ENCODE assay signal across 12 cellular contexts in the genomic region with DNA sequence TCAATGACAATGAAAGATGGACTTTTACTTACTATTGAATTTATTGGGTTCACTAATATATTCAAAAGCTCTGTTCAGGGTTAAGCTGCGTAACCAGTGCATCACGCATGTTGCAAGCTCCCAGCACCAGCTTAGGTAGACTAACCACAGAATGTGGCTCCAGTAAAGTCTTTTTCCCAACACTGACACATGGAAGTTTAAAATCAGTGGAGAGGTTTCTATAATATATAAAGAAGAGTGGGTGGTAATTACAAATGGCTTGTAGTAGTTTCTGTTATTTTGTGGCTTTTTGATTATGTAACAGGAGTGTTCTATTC. TPM values are rescaled to one million over a fixed set of nuclear protein-coding genes. Genes with fewer than 3 reads are reported as not detected.
DNase-seq lines count a peak whose midpoint lies in the region; ATAC-seq and TF ChIP-seq lines count a peak whose summit lies in the region.
"Had no signal": no experiment of that assay in that cellular context is flagged by ENCODE, and none has a peak within 500 bp of the region (broad histone marks: within the 10 kb centered on the region; RNA-seq: fewer than 3 reads in every experiment).

No MANE protein-coding gene starts in this region.

- peak overlapping the region; percentile 77 for H3K4me3 Mint-ChIP-seq in natural killer cell treated with Interleukin-12 subunit alpha and Interleukin-12 subunit beta and Interleukin-15 and Interleukin-18, amount 100 ng/mL, for 72 hours

- ATAC-seq in left cardiac atrium (no peak), GM21619 (IDR thresholded peaks at IDR 0.05; ENCODE audit: unreplicated experiment) (no peak)
- no peak for ATAC-seq in natural killer cell treated with Interleukin-12 subunit alpha and Interleukin-12 subunit beta and Interleukin-15 and Interleukin-18, amount 100 ng/mL, for 72 hours

- peaks cover 0 to 45% of the 10 kb centered on the region in 2 donors for H3K4me1 ChIP-seq in right atrium auricular region
- H3K4me1 ChIP-seq in HAP-1: no peaks in the 10 kb centered on the region

- H3K36me3 Mint-ChIP-seq in natural killer cell treated with Interleukin-12 subunit alpha and Interleukin-12 subunit beta and Interleukin-15 and Interleukin-18, amount 100 ng/mL, for 72 hours: no peaks in the 10 kb centered on the region

- peaks cover 15 to 21% of the 10 kb centered on the region in 2 donors for H3K4me1 Mint-ChIP-seq in natural killer cell treated with Interleukin-12 subunit alpha and Interleukin-12 subunit beta and Interleukin-15 and Interleukin-18, amount 100 ng/mL, for 72 hours (ENCODE audit: low read depth in 2 of 2)

- H3K4me3 ChIP-seq in right atrium auricular region (peak overlapping the region; percentile 92), HAP-1 (no peak overlapping the region)

- H3K9me3 ChIP-seq in right atrium auricular region (no peaks in the 10 kb centered on the region), HAP-1 (no peaks in the 10 kb centered on the region)

- H3K27me3 Mint-ChIP-seq in natural killer cell treated with Interleukin-12 subunit alpha and Interleukin-12 subunit beta and Interleukin-15 and Interleukin-18, amount 100 ng/mL, for 72 hours: peaks cover 36 to 39% of the 10 kb centered on the region in 2 donors

- no peaks in the 10 kb centered on the region for H3K9me3 Mint-ChIP-seq in natural killer cell treated with Interleukin-12 subunit alpha and Interleukin-12 subunit beta and Interleukin-15 and Interleukin-18, amount 100 ng/mL, for 72 hours

- intact Hi-C loops in left cardiac atrium (cut with DNase I): loop anchor here in 1 of 2 donors (5.0 to 10.0 kb wide), 2 partner anchors 79 to 161 kb away; no protein-coding TSS in a partner anchor

- in situ Hi-C loops in HAP-1 (cut with MboI; ENCODE audit: low sequenced_read_pairs): loop anchor here (10.0 kb wide), 1 partner anchor 489 kb away; no protein-coding TSS in a partner anchor

- no peak for TF ChIP-seq CTCF in right atrium auricular region (IDR thresholded peaks at IDR 0.05)

- DNase-seq in right atrium auricular region (ENCODE audit: low spot score) (no peak), left cardiac atrium (no peak), caudate nucleus (lab: John Stamatoyannopoulos, UW) (peak in 2 of 61 donors; percentile 2 to 23), HAP-1 (ENCODE audit: low spot score in 2 of 2) (no peak), GM19238 (ENCODE audit: insufficient read length, low spot score) (no peak), epidermal melanocyte (ENCODE audit: insufficient read length, low spot score) (no peak)
- no peak for DNase-seq in natural killer cell treated with Interleukin-12 subunit alpha and Interleukin-12 subunit beta and Interleukin-15 and Interleukin-18, amount 100 ng/mL, for 72 hours (ENCODE audit: low spot score)
- DNase-seq: activated naive CD4-positive, alpha-beta T cell; NCI-H1694 had no signal

- H3K36me3 ChIP-seq in right atrium auricular region (no peaks in the 10 kb centered on the region), HAP-1 (replicated peaks) (no peaks in the 10 kb centered on the region)

- H3K27me3 ChIP-seq in right atrium auricular region (no peaks in the 10 kb centered on the region), HAP-1 (ENCODE audit: low read depth) (peaks cover 50% of the 10 kb centered on the region)

- H3K27ac ChIP-seq in right atrium auricular region: no peak overlapping the region
- peak overlapping the region; percentile 80 for H3K27ac ChIP-seq in caudate nucleus (ENCODE audit: low read depth, low read length)

- H3K27ac Mint-ChIP-seq in natural killer cell treated with Interleukin-12 subunit alpha and Interleukin-12 subunit beta and Interleukin-15 and Interleukin-18, amount 100 ng/mL, for 72 hours: no peak overlapping the region

RNA-seq across cellular contexts. Expression of gene PLCL1, which starts 1.9 kb away (rescaled TPM):
- total RNA-seq in right atrium auricular region: 10 to 100 TPM; 26.8 to 32.0 TPM
- total RNA-seq in left cardiac atrium: 10 to 100 TPM; 17.7 to 19.1 TPM
- under 1 TPM; 0.14 to 0.95 TPM for total RNA-seq in natural killer cell treated with Interleukin-12 subunit alpha and Interleukin-12 subunit beta and Interleukin-15 and Interleukin-18, amount 100 ng/mL, for 72 hours

RNA-seq across cellular contexts. Expression of gene BOLL, which starts 21.2 kb away (rescaled TPM):
- not detected for total RNA-seq in right atrium auricular region
- not detected for total RNA-seq in left cardiac atrium
- not detected for total RNA-seq in natural killer cell treated with Interleukin-12 subunit alpha and Interleukin-12 subunit beta and Interleukin-15 and Interleukin-18, amount 100 ng/mL, for 72 hours
- total RNA-seq: OCI-LY7, osteoblast had no signal

Comparison
In these comparisons a context has a peak if more than half of its experiments do, and no peak if none do; other contexts are left out.
1. RNA of gene PLCL1, which starts 1.9 kb away (total RNA-seq): 26.8 to 32.0 TPM in right atrium auricular region and 17.7 to 19.1 TPM in left cardiac atrium; 0.14 to 0.95 TPM in natural killer cell treated with Interleukin-12 subunit alpha and Interleukin-12 subunit beta and Interleukin-15 and Interleukin-18, amount 100 ng/mL, for 72 hours; every median in the first group is over 4 times any median in the second.